ENCODE assay signal across 1 cellular context in the genomic region with DNA sequence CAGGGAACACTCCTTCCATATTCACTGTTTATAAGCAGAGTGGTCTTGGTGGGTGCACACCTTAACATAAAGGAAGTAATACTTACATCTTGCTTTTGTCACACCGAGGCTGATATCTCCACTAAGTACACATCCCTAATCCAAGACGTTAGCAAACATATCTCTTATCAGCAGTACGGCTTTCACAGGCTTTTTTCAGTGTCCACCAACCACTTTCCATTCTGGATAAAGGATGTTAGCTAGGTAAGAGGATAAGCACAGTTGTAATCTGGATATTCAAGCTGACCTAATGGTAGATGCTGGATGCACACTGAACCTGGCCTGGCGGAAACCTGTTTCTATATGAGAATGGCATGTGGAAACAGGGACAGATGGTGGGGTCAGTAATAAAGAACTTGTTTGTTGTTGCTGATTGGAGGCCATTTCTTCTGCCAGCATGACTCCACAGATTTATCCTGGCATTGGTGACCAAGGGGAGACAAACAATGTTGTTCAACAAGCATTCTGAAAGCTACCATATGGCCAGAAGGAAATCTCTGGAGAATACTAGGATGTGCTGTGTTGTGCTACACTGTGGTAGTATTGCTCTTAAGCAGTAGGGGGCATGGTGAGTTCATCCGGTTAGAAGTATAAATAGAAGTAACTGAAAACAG.
TF ChIP-seq lines count a peak whose summit lies in the region.

No MANE protein-coding gene starts in this region.

TF ChIP-seq in HepG2, 621 proteins besides CTCF, POLR2A, EP300 and RAD21 (continued from another document):
- TF ChIP-seq, protein P1, sequence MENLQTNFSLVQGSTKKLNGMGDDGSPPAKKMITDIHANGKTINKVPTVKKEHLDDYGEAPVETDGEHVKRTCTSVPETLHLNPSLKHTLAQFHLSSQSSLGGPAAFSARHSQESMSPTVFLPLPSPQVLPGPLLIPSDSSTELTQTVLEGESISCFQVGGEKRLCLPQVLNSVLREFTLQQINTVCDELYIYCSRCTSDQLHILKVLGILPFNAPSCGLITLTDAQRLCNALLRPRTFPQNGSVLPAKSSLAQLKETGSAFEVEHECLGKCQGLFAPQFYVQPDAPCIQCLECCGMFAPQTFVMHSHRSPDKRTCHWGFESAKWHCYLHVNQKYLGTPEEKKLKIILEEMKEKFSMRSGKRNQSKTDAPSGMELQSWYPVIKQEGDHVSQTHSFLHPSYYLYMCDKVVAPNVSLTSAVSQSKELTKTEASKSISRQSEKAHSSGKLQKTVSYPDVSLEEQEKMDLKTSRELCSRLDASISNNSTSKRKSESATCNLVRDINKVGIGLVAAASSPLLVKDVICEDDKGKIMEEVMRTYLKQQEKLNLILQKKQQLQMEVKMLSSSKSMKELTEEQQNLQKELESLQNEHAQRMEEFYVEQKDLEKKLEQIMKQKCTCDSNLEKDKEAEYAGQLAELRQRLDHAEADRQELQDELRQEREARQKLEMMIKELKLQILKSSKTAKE (CRISPR knock-in tag; IDR thresholded peaks at IDR 0.05; ENCODE audit: borderline replicate concordance): no peak
- TF ChIP-seq, protein P2, sequence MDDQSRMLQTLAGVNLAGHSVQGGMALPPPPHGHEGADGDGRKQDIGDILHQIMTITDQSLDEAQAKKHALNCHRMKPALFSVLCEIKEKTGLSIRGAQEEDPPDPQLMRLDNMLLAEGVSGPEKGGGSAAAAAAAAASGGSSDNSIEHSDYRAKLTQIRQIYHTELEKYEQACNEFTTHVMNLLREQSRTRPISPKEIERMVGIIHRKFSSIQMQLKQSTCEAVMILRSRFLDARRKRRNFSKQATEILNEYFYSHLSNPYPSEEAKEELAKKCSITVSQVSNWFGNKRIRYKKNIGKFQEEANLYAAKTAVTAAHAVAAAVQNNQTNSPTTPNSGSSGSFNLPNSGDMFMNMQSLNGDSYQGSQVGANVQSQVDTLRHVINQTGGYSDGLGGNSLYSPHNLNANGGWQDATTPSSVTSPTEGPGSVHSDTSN (CRISPR knock-in tag; IDR thresholded peaks at IDR 0.05; ENCODE audit: borderline replicate concordance): no peak
- TF ChIP-seq SMC3 (IDR thresholded peaks at IDR 0.05; ENCODE audit: low read length) (peak; percentile 32; the same call in 1 of the 2 replicates), STAG1 (CRISPR knock-in tag; IDR thresholded peaks at IDR 0.05) (peak; percentile 36)
- TF ChIP-seq, protein P3, sequence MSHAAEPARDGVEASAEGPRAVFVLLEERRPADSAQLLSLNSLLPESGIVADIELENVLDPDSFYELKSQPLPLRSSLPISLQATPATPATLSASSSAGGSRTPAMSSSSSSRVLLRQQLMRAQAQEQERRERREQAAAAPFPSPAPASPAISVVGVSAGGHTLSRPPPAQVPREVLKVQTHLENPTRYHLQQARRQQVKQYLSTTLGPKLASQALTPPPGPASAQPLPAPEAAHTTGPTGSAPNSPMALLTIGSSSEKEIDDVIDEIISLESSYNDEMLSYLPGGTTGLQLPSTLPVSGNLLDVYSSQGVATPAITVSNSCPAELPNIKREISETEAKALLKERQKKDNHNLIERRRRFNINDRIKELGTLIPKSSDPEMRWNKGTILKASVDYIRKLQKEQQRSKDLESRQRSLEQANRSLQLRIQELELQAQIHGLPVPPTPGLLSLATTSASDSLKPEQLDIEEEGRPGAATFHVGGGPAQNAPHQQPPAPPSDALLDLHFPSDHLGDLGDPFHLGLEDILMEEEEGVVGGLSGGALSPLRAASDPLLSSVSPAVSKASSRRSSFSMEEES (CRISPR knock-in tag; IDR thresholded peaks at IDR 0.05): no peak
TF ChIP-seq in HepG2: peak in this region for 2.
